Comparison of ENCODE assay signal across 17 cellular contexts in the genomic region with DNA sequence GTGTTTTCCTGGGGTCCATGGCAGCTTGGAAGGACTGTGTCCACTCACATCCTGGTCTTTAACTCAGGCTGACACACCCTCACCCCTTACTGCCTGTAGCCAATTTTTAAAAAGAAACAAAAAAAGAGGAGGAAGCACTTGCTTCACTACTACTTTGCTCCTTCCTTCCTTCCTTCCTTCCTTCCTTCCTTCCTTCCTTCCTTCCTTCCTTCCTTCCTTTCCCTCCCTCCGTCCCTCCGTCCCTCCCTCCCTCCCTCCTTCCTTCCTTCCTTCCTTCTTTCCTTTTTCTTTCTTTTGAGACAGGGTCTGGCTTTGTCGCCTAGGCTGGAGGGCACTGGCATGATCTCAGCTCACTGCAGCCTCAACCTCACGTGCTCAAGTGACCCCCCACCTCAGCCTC.
"Had no signal": no experiment of that assay in that cellular context is flagged by ENCODE, and none has a peak within 500 bp of the region (broad histone marks: within the 10 kb centered on the region; RNA-seq: fewer than 3 reads in every experiment).

No MANE protein-coding gene starts in this region.

- H3K36me3 Mint-ChIP-seq: stimulated activated naive B cell treated with anti-CD40 and anti-IgM and Interleukin-4, amounts not matched to agents 10 μg/mL and 1 μg/mL and 100 μg/mL, for 72 hours had no signal

- ATAC-seq: stimulated activated naive B cell treated with anti-CD40 and anti-IgM and Interleukin-4, amounts not matched to agents 10 μg/mL and 1 μg/mL and 100 μg/mL, for 72 hours had no signal

- DNase-seq: activated CD4-positive, alpha-beta T cell treated with anti-CD3 and anti-CD28 coated beads, Interleukin-2, amount 50 U/mL, for 48 hours; activated naive CD4-positive, alpha-beta T cell treated with anti-CD3 and anti-CD28 coated beads for 36 hours; hypothalamus; kidney; pancreas; stimulated activated CD4-positive, alpha-beta T cell treated with anti-CD3 and anti-CD28 coated beads, Interleukin-15, amount 100 ng/mL, for 24 hours; stimulated activated CD4-positive, alpha-beta T cell treated with anti-CD3 and anti-CD28 coated beads, Interleukin-4, amount 100 ng/mL, for 1 hour; stimulated activated naive B cell treated with anti-CD40 and anti-IgM and Interleukin-4, amounts not matched to agents 10 μg/mL and 1 μg/mL and 100 μg/mL, for 72 hours; thyroid gland; WERI-Rb-1 had no signal

- H3K9me3 Mint-ChIP-seq: activated naive CD4-positive, alpha-beta T cell treated with anti-CD3 and anti-CD28 coated beads for 36 hours; T-helper 1 cell treated with Interleukin-12 subunit alpha and Interleukin-12 subunit beta and Interleukin-4 antibody, amounts not matched to agents 30 μg/mL and 1 μg/mL, for 36 hours had no signal

- H3K27me3 Mint-ChIP-seq: stimulated activated naive B cell treated with anti-CD40 and anti-IgM and Interleukin-4, amounts not matched to agents 10 μg/mL and 1 μg/mL and 100 μg/mL, for 72 hours had no signal

- H3K27ac ChIP-seq: ascending aorta, pancreas, thyroid gland, WERI-Rb-1 had no signal

- H3K4me3 Mint-ChIP-seq: activated naive CD4-positive, alpha-beta T cell treated with anti-CD3 and anti-CD28 coated beads for 36 hours; neural crest cell; stimulated activated naive B cell treated with anti-CD40 and anti-IgM and Interleukin-4, amounts not matched to agents 10 μg/mL and 1 μg/mL and 100 μg/mL, for 72 hours; T-helper 1 cell treated with Interleukin-12 subunit alpha and Interleukin-12 subunit beta and Interleukin-4 antibody, amounts not matched to agents 30 μg/mL and 1 μg/mL, for 36 hours had no signal

- H3K36me3 ChIP-seq: ascending aorta, pancreas, thyroid gland, WERI-Rb-1 had no signal

- H3K9me3 ChIP-seq: ascending aorta, pancreas, thyroid gland had no signal

- H3K4me3 ChIP-seq: ascending aorta, pancreas, thyroid gland had no signal

- H3K27ac Mint-ChIP-seq: activated naive CD4-positive, alpha-beta T cell treated with anti-CD3 and anti-CD28 coated beads for 36 hours; activated T-helper 2 cell treated with anti-CD3 and anti-CD28 coated beads, Interferon-gamma antibody, Interleukin-2, Interleukin-4, amounts not matched to agents 10 μg/mL and 5 μg/mL and 100 μg/mL, durations not matched to agents 14 hours and 24 hours and 36 hours; stimulated activated naive B cell treated with anti-CD40 and anti-IgM and Interleukin-4, amounts not matched to agents 10 μg/mL and 1 μg/mL and 100 μg/mL, for 72 hours; T-helper 1 cell treated with Interleukin-12 subunit alpha and Interleukin-12 subunit beta and Interleukin-4 antibody, amounts not matched to agents 30 μg/mL and 1 μg/mL, for 36 hours had no signal

- FAIRE-seq: bronchial epithelial cell, endometrium, kidney, pancreas, urothelium cell line had no signal

- H3K27me3 ChIP-seq: ascending aorta, pancreas, thyroid gland had no signal
